ENCODE assay signal across 1 cellular context in genomic region chrX:49242545-49243066, GRCh38.
TF ChIP-seq lines count a peak whose summit lies in the region.

No MANE protein-coding gene starts in this region.

TF ChIP-seq in endothelial cell of umbilical vein, 7 proteins besides CTCF, POLR2A, EP300 and RAD21:
- TF ChIP-seq JUN (IDR thresholded peaks at IDR 0.05; ENCODE audit: borderline replicate concordance, insufficient read depth, insufficient read length, low read depth): no peak
- TF ChIP-seq GATA2 (IDR thresholded peaks at IDR 0.05; ENCODE audit: insufficient read depth, insufficient read length, low read depth, low read length): peak; percentile 31
- no peak for TF ChIP-seq MAX (IDR thresholded peaks at IDR 0.05; ENCODE audit: insufficient read depth, insufficient read length)
